Comparison of ENCODE assay signal across 18 cellular contexts in the genomic region with DNA sequence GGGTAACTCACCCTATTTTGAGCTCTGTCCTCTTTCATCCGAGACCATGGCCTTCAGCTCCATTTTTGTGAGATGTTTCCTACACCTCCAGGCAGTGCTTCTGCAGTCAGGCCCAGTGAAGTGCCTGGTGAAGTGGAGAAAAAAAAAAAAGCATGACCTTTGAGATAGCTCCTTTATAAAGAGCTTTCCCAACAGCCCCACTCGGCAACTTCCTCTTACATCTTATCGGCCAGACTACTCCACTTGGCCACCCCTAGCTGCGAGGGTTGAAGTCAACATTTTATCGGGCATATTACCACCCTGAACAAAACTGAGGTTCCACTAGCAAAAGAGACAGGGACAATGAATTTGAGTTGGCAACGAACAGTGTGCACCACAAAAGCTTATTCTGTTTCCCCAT.
DNase-seq lines count a peak whose midpoint lies in the region; ATAC-seq and TF ChIP-seq lines count a peak whose summit lies in the region.
"Had no signal": no experiment of that assay in that cellular context is flagged by ENCODE, and none has a peak within 500 bp of the region (broad histone marks: within the 10 kb centered on the region; RNA-seq: fewer than 3 reads in every experiment).

No MANE protein-coding gene starts in this region.

- H3K4me1 ChIP-seq in SJCRH30 (peaks cover 22% of the 10 kb centered on the region), left lung (no peaks in the 10 kb centered on the region), subcutaneous abdominal adipose tissue (ENCODE audit: control insufficient read depth in 5 of 5, insufficient read depth in 5 of 5, low read length in 5 of 5) (peaks cover 0 to 5% (median 0%) of the 10 kb centered on the region in 5 donors)
- H3K4me1 ChIP-seq: HAP-1 had no signal

- no peak overlapping the region for H3K9ac ChIP-seq in subcutaneous abdominal adipose tissue (ENCODE audit: low read length in 5 of 5)

- peak overlapping the region; percentile 42 for H3K4me3 ChIP-seq in SJCRH30
- H3K4me3 ChIP-seq in coronary artery = peak overlapping the region; percentile 4
- no peak overlapping the region for H3K4me3 ChIP-seq in left lung
- no peak overlapping the region for H3K4me3 ChIP-seq in subcutaneous abdominal adipose tissue (ENCODE audit: low read depth in 1 of 5, low read length in 5 of 5)
- H3K4me3 ChIP-seq: HAP-1, K562 had no signal

- intact Hi-C loops in left lung (cut with DNase I) = no loop called here

- TF ChIP-seq CTCF in coronary artery (IDR thresholded peaks at IDR 0.05) (no peak), left lung (IDR thresholded peaks at IDR 0.05) (no peak)

- peak in 1 of 2 experiments; percentile 22 for DNase-seq in SJCRH30
- DNase-seq in coronary artery (ENCODE audit: low spot score) = no peak
- no peak for DNase-seq in left lung
- no peak for DNase-seq in activated CD8-positive, alpha-beta memory T cell treated with anti-CD3 and anti-CD28 coated beads for 24 hours
- DNase-seq in HT-29 (ENCODE audit: low spot score) = no peak
- DNase-seq in NCI-H146 (lab: John Stamatoyannopoulos, UW) = no peak
- DNase-seq in stimulated activated CD4-positive, alpha-beta T cell treated with anti-CD3 and anti-CD28 coated beads, Interleukin-2, amount 100 ng/mL, for 24 hours = no peak
- DNase-seq: activated CD4-positive, alpha-beta T cell treated with anti-CD3 and anti-CD28 coated beads, Interleukin-2, amount 10 ng/mL, durations not matched to agents 7 days and 5 days; activated naive CD8-positive, alpha-beta T cell treated with anti-CD3 and anti-CD28 coated beads for 36 hours; activated T-cell treated with anti-CD3 and anti-CD28 coated beads, Interleukin-2, amount 50 U/mL, for 24 hours; DND-41; hypothalamus; NCI-H1436; NCI-H446 treated with DMSO at 0.1 percent for 48 hours; T-helper 17 cell had no signal

- H3K27me3 ChIP-seq in SJCRH30 = no peaks in the 10 kb centered on the region
- no peaks in the 10 kb centered on the region for H3K27me3 ChIP-seq in left lung
- no peaks in the 10 kb centered on the region for H3K27me3 ChIP-seq in subcutaneous abdominal adipose tissue (ENCODE audit: control insufficient read depth in 5 of 5, insufficient read depth in 4 of 5, low read length in 5 of 5)

- no peaks in the 10 kb centered on the region; the same call in 1 of the 2 replicates for H3K9me3 ChIP-seq in SJCRH30 (replicated peaks)
- no peaks in the 10 kb centered on the region for H3K9me3 ChIP-seq in left lung
- H3K9me3 ChIP-seq in subcutaneous abdominal adipose tissue (ENCODE audit: control insufficient read depth in 5 of 5, low read length in 5 of 5) = no peaks in the 10 kb centered on the region
- H3K9me3 ChIP-seq: HAP-1 had no signal

- H3K36me3 ChIP-seq in SJCRH30 (peaks cover 5% of the 10 kb centered on the region; the same call in 1 of the 2 replicates), left lung (no peaks in the 10 kb centered on the region), subcutaneous abdominal adipose tissue (ENCODE audit: control insufficient read depth in 5 of 5, insufficient read depth in 5 of 5, low read length in 5 of 5) (no peaks in the 10 kb centered on the region)
- H3K36me3 ChIP-seq: HAP-1 had no signal

- ATAC-seq in left lung = peak; percentile 76
- ATAC-seq: K562, T-helper 17 cell had no signal

- H3K27ac ChIP-seq in SJCRH30 (peak overlapping the region; percentile 90), coronary artery (peak overlapping the region; percentile 72 to 80), left lung (no peak overlapping the region), subcutaneous abdominal adipose tissue (ENCODE audit: low read depth, low read length) (peak overlapping the region; percentile 6)

Comparison
In these comparisons a context has a peak if more than half of its experiments do, and no peak if none do; other contexts are left out.
1. H3K27ac ChIP-seq: peak in SJCRH30 (single experiment), coronary artery (2 of 2) and subcutaneous abdominal adipose tissue (single experiment); none in left lung (0 of 2).
2. H3K4me3 ChIP-seq: peak in SJCRH30 (single experiment) and coronary artery (single experiment); none in left lung (0 of 2) and subcutaneous abdominal adipose tissue (0 of 5).